ENCODE assay signal across 17 cellular contexts in genomic region chr6:166750125-166750793, GRCh38.
A peak's percentile ranks its signal among the peaks of the same experiment; 100 is the strongest.
DNase-seq lines count a peak whose midpoint lies in the region; ATAC-seq and TF ChIP-seq lines count a peak whose summit lies in the region.
"Had no signal": no experiment of that assay in that cellular context is flagged by ENCODE, and none has a peak within 500 bp of the region (broad histone marks: within the 10 kb centered on the region; RNA-seq: fewer than 3 reads in every experiment).

No MANE protein-coding gene starts in this region.

- H3K27ac ChIP-seq in GM23338 (ENCODE audit: low read depth) (0 out of 2 replicates have a peak overlapping the region, but pooled peaks have one; percentile 45), SJCRH30 (no peak overlapping the region)
- H3K27ac ChIP-seq: ovary, vagina had no signal

- no peaks in the 10 kb centered on the region for H3K9me2 ChIP-seq in GM23338 (ENCODE audit: insufficient read depth)

- H3K27ac Mint-ChIP-seq in GM23338 (no peak overlapping the region), osteocyte (ENCODE audit: unreplicated experiment) (peak overlapping the region; percentile 24)
- H3K27ac Mint-ChIP-seq in dendritic cell treated with granulocyte-macrophage colony-stimulating factor and Interleukin-4, amounts not matched to agents 40 ng/mL and 50 ng/mL, for 4 days = peak overlapping the region; percentile 5

- H3K9ac ChIP-seq in NT2/D1 (ENCODE audit: insufficient read length, low read depth) = peak overlapping the region; percentile 2

- TF ChIP-seq POLR2A in GM18505 (IDR thresholded peaks at IDR 0.05; ENCODE audit: borderline replicate concordance, extremely low read depth, insufficient read depth, insufficient read length) = no peak

- no peak overlapping the region for H3K4me2 ChIP-seq in GM23338

- no peaks in the 10 kb centered on the region for H3K79me2 ChIP-seq in GM23338 (replicated peaks; ENCODE audit: insufficient read depth)

- H3K9me3 ChIP-seq in NT2/D1 (ENCODE audit: insufficient read depth, low read length) (no peaks in the 10 kb centered on the region), SJCRH30 (replicated peaks) (no peaks in the 10 kb centered on the region)
- H3K9me3 ChIP-seq: left lung, ovary, vagina had no signal

- H3K4me1 ChIP-seq in GM23338 (ENCODE audit: insufficient read depth) (peaks cover 34% of the 10 kb centered on the region), NT2/D1 (ENCODE audit: insufficient read depth, insufficient read length) (peaks cover 23% of the 10 kb centered on the region), SJCRH30 (peaks cover 20% of the 10 kb centered on the region)
- H3K4me1 ChIP-seq: vagina had no signal

- H3K36me3 ChIP-seq in GM23338 (ENCODE audit: insufficient read depth) (no peaks in the 10 kb centered on the region), NT2/D1 (ENCODE audit: insufficient read depth, insufficient read length, low read length) (no peaks in the 10 kb centered on the region), SJCRH30 (no peaks in the 10 kb centered on the region)
- H3K36me3 ChIP-seq: left lung, ovary, vagina had no signal

- TF ChIP-seq CTCF in GM23338 (conservative IDR thresholded peaks at IDR 0.05; ENCODE audit: low read depth in 2 of 2) (no peak), osteocyte (IDR thresholded peaks at IDR 0.05) (no peak)

- ATAC-seq in GM23338 = peak; percentile 8
- no peak for ATAC-seq in HG03175 (IDR thresholded peaks at IDR 0.05; ENCODE audit: unreplicated experiment)
- no peak for ATAC-seq in GM18505 (IDR thresholded peaks at IDR 0.05; ENCODE audit: unreplicated experiment)
- ATAC-seq: left lung had no signal

- no peaks in the 10 kb centered on the region for H3K36me3 Mint-ChIP-seq in GM23338 (ENCODE audit: low read depth)
- no peaks in the 10 kb centered on the region for H3K36me3 Mint-ChIP-seq in dendritic cell treated with granulocyte-macrophage colony-stimulating factor and Interleukin-4, amounts not matched to agents 40 ng/mL and 50 ng/mL, for 4 days (ENCODE audit: low read depth)
- H3K36me3 Mint-ChIP-seq in osteocyte (ENCODE audit: unreplicated experiment) = no peaks in the 10 kb centered on the region
- H3K36me3 Mint-ChIP-seq: activated naive CD4-positive, alpha-beta T cell treated with anti-CD3 and anti-CD28 coated beads, Interleukin-2, amount 50 U/mL, for 72 hours; brain had no signal

- H3K27me3 ChIP-seq in GM23338 (ENCODE audit: insufficient read depth) = no peaks in the 10 kb centered on the region
- no peaks in the 10 kb centered on the region for H3K27me3 ChIP-seq in NT2/D1 (ENCODE audit: insufficient read depth, insufficient read length)
- no peaks in the 10 kb centered on the region for H3K27me3 ChIP-seq in SJCRH30
- H3K27me3 ChIP-seq: left lung, ovary, vagina had no signal

- intact Hi-C loops in dendritic cell treated with granulocyte-macrophage colony-stimulating factor and Interleukin-4, amounts not matched to agents 40 ng/mL and 50 ng/mL, for 4 days (cut with micrococcal nuclease) = no loop called here

- H3K4me1 Mint-ChIP-seq in GM23338 (peaks cover 54% of the 10 kb centered on the region), osteocyte (ENCODE audit: unreplicated experiment) (peaks cover 37% of the 10 kb centered on the region)
- H3K4me1 Mint-ChIP-seq in dendritic cell treated with granulocyte-macrophage colony-stimulating factor and Interleukin-4, amounts not matched to agents 40 ng/mL and 50 ng/mL, for 4 days (ENCODE audit: low read depth) = peaks cover 15% of the 10 kb centered on the region

- H2AFZ ChIP-seq in GM23338 = no peak overlapping the region

- no peaks in the 10 kb centered on the region for H3K9me3 Mint-ChIP-seq in GM23338
- H3K9me3 Mint-ChIP-seq in dendritic cell treated with granulocyte-macrophage colony-stimulating factor and Interleukin-4, amounts not matched to agents 40 ng/mL and 50 ng/mL, for 4 days = no peaks in the 10 kb centered on the region
- no peaks in the 10 kb centered on the region for H3K9me3 Mint-ChIP-seq in osteocyte (ENCODE audit: unreplicated experiment)
- H3K9me3 Mint-ChIP-seq: activated naive CD4-positive, alpha-beta T cell treated with anti-CD3 and anti-CD28 coated beads, Interleukin-2, amount 50 U/mL, for 72 hours had no signal

- H3K4me3 Mint-ChIP-seq in GM23338 (no peak overlapping the region; the same call in 2 of the 3 replicates), osteocyte (ENCODE audit: unreplicated experiment) (no peak overlapping the region)
- no peak overlapping the region for H3K4me3 Mint-ChIP-seq in dendritic cell treated with granulocyte-macrophage colony-stimulating factor and Interleukin-4, amounts not matched to agents 40 ng/mL and 50 ng/mL, for 4 days
- H3K4me3 Mint-ChIP-seq: brain had no signal

- DNase-seq in GM23338 (ENCODE audit: low spot score) (no peak), NT2/D1 (ENCODE audit: low read depth, low spot score) (no peak), osteocyte (ENCODE audit: extremely low spot score, unreplicated experiment) (no peak), SJCRH30 (no peak), AG08395 (ENCODE audit: low spot score) (no peak)
- DNase-seq: activated CD4-positive, alpha-beta T cell treated with anti-CD3 and anti-CD28 coated beads, Interleukin-2, amount 50 U/mL, for 4 hours; left lung; NCI-H226; ovary; stimulated activated CD4-positive, alpha-beta T cell treated with anti-CD3 and anti-CD28 coated beads, Interleukin-2, amount 100 ng/mL, for 48 hours; substantia nigra had no signal

- peaks cover 17% of the 10 kb centered on the region for H3K27me3 Mint-ChIP-seq in GM23338 (ENCODE audit: insufficient read depth, low read depth, poor library complexity)
- H3K27me3 Mint-ChIP-seq in dendritic cell treated with granulocyte-macrophage colony-stimulating factor and Interleukin-4, amounts not matched to agents 40 ng/mL and 50 ng/mL, for 4 days = peaks cover 14% of the 10 kb centered on the region
- no peaks in the 10 kb centered on the region for H3K27me3 Mint-ChIP-seq in osteocyte (ENCODE audit: unreplicated experiment)

- H4K20me1 ChIP-seq in GM23338 (replicated peaks; ENCODE audit: insufficient read depth) = no peaks in the 10 kb centered on the region; the same call in 1 of the 2 replicates

- H3K4me3 ChIP-seq in GM23338 (no peak overlapping the region), NT2/D1 (ENCODE audit: insufficient read length, low read depth) (no peak overlapping the region), SJCRH30 (no peak overlapping the region)
- H3K4me3 ChIP-seq: left lung, ovary, vagina had no signal

- 0 out of 2 replicates have a peak, but pooled peaks cover 3% of the 10 kb centered on the region for H3F3A ChIP-seq in GM23338 (replicated peaks; ENCODE audit: low read depth)

TF ChIP-seq in GM23338, 12 proteins besides CTCF, POLR2A, EP300 and RAD21 (continues in another document):
- TF ChIP-seq EZH2 (IDR thresholded peaks at IDR 0.05; ENCODE audit: low read depth, unreplicated experiment) (no peak), EZH2phosphoT487 (IDR thresholded peaks at IDR 0.05; ENCODE audit: unreplicated experiment) (no peak), NANOG (IDR thresholded peaks at IDR 0.05; ENCODE audit: borderline replicate concordance) (no peak), ZNF114 (CRISPR knock-in tag; IDR thresholded peaks at IDR 0.05) (no peak), ZNF331 (CRISPR knock-in tag; IDR thresholded peaks at IDR 0.05; ENCODE audit: low read depth) (no peak), POLR2AphosphoS5 (IDR thresholded peaks at IDR 0.05; ENCODE audit: low read depth) (no peak), ETS1 (IDR thresholded peaks at IDR 0.05) (no peak), JUNB (IDR thresholded peaks at IDR 0.05; ENCODE audit: unreplicated experiment) (no peak)
